Comparison of ENCODE assay signal across 1 cellular context in genomic region chr4:102342404-102343074, GRCh38.
TF ChIP-seq lines count a peak whose summit lies in the region.

No MANE protein-coding gene starts in this region.

TF ChIP-seq in H1, 55 proteins besides CTCF, POLR2A, EP300 and RAD21:
- TF ChIP-seq TCF12 (IDR thresholded peaks at IDR 0.05; ENCODE audit: low read depth, low read length) = no peak
- TF ChIP-seq TBP (IDR thresholded peaks at IDR 0.05; ENCODE audit: low read depth, low read length) = no peak
- no peak for TF ChIP-seq SIN3A (conservative IDR thresholded peaks at IDR 0.05 in 1 of 2, IDR thresholded peaks at IDR 0.05 in 1 of 2; ENCODE audit: low read depth in 1 of 2, low read length in 2 of 2)
- TF ChIP-seq HDAC2 (IDR thresholded peaks at IDR 0.05; ENCODE audit: borderline replicate concordance in 1 of 2, low read depth in 2 of 2, low read length in 2 of 2) = no peak
- TF ChIP-seq GTF2F1 (IDR thresholded peaks at IDR 0.05; ENCODE audit: borderline replicate concordance, low read depth, low read length) = no peak
- TF ChIP-seq CBX8 (IDR thresholded peaks at IDR 0.05; ENCODE audit: borderline replicate concordance, low read depth, low read length) = no peak
- TF ChIP-seq CHD1 (IDR thresholded peaks at IDR 0.05; ENCODE audit: low read depth, low read length) = no peak
- TF ChIP-seq CHD7 (IDR thresholded peaks at IDR 0.05; ENCODE audit: insufficient replicate concordance, low read length) = no peak
- no peak for TF ChIP-seq BCL11A (IDR thresholded peaks at IDR 0.05; ENCODE audit: low read depth in 2 of 2, low read length in 2 of 2)
- no peak for TF ChIP-seq HDAC6 (IDR thresholded peaks at IDR 0.05; ENCODE audit: low read depth, low read length)
- no peak for TF ChIP-seq SP2 (IDR thresholded peaks at IDR 0.05; ENCODE audit: low read length)
- no peak for TF ChIP-seq RBBP5 (IDR thresholded peaks at IDR 0.05; ENCODE audit: borderline replicate concordance, low read depth, low read length)
- no peak for TF ChIP-seq E2F6 (IDR thresholded peaks at IDR 0.05)
- no peak for TF ChIP-seq SP1 (IDR thresholded peaks at IDR 0.05; ENCODE audit: low read depth, low read length)
